Comparison of ENCODE assay signal across 8 cellular contexts in genomic region chr6:36598739-36599318, GRCh38. TPM values are rescaled to one million over a fixed set of nuclear protein-coding genes. Genes with fewer than 3 reads are reported as not detected.
DNase-seq lines count a peak whose midpoint lies in the region; ATAC-seq and TF ChIP-seq lines count a peak whose summit lies in the region.

No MANE protein-coding gene starts in this region.

- peaks cover 22% of the 10 kb centered on the region for H3F3A ChIP-seq in OCI-LY1 (ENCODE audit: insufficient read depth, low read length)

- peaks cover 20% of the 10 kb centered on the region for H4K20me1 ChIP-seq in OCI-LY1 (ENCODE audit: insufficient read depth, low read length)
- H4K20me1 ChIP-seq in osteoblast (ENCODE audit: insufficient read depth, low read length): peaks cover 90% of the 10 kb centered on the region

- peaks cover 0 to 5% (median 2%) of the 10 kb centered on the region in 7 donors for H3K9me3 Mint-ChIP-seq in CD4-positive, CD25-positive, alpha-beta regulatory T cell
- H3K9me3 Mint-ChIP-seq in endodermal cell: peaks cover 2% of the 10 kb centered on the region

- H3K9ac ChIP-seq in OCI-LY1 (ENCODE audit: low read length) (no peak overlapping the region), endodermal cell (ENCODE audit: extremely low read depth, low read length, poor library complexity, severe bottlenecking) (peak overlapping the region; percentile 100)

- H3K4me2 ChIP-seq in OCI-LY1 (ENCODE audit: low read length) (peak overlapping the region; percentile 78; the same call in 1 of the 2 replicates), osteoblast (ENCODE audit: insufficient read depth, low read length) (peak overlapping the region; percentile 94)

- no peaks in the 10 kb centered on the region for H3K9me3 ChIP-seq in CD4-positive, CD25-positive, alpha-beta regulatory T cell (ENCODE audit: control insufficient read depth in 2 of 2, low read length in 2 of 2)
- H3K9me3 ChIP-seq in OCI-LY1 (ENCODE audit: low read length) (no peaks in the 10 kb centered on the region), endodermal cell (ENCODE audit: control insufficient read depth, low read length) (no peaks in the 10 kb centered on the region), osteoblast (ENCODE audit: low read depth, low read length) (no peaks in the 10 kb centered on the region)

- peak overlapping the region; percentile 98 for H3K27ac ChIP-seq in CD4-positive, CD25-positive, alpha-beta regulatory T cell (ENCODE audit: insufficient read depth, low read length, poor library complexity, severe bottlenecking)
- H3K27ac ChIP-seq in OCI-LY1 (ENCODE audit: low read depth, low read length, poor library complexity, severe bottlenecking) (no peak overlapping the region), endodermal cell (ENCODE audit: low read depth, low read length) (no peak overlapping the region), osteoblast (ENCODE audit: low read depth, low read length) (peak overlapping the region; percentile 43)

- peaks cover 74% of the 10 kb centered on the region for H3K36me3 ChIP-seq in CD4-positive, CD25-positive, alpha-beta regulatory T cell (ENCODE audit: control insufficient read depth, insufficient read depth, low read length)
- H3K36me3 ChIP-seq in OCI-LY1 (ENCODE audit: insufficient read depth, low read length) (peaks cover 93% of the 10 kb centered on the region), endodermal cell (ENCODE audit: control insufficient read depth, insufficient read depth, low read length) (peaks cover 89% of the 10 kb centered on the region), osteoblast (ENCODE audit: insufficient read depth, low read length) (peaks cover 77% of the 10 kb centered on the region)

- H2AFZ ChIP-seq in OCI-LY1 (ENCODE audit: low read length): no peak overlapping the region
- no peak overlapping the region for H2AFZ ChIP-seq in osteoblast (ENCODE audit: low read length)

- H3K27me3 ChIP-seq in CD4-positive, CD25-positive, alpha-beta regulatory T cell (ENCODE audit: control insufficient read depth, insufficient read depth, low read length): no peaks in the 10 kb centered on the region
- H3K27me3 ChIP-seq in OCI-LY1 (ENCODE audit: insufficient read depth, low read length) (no peaks in the 10 kb centered on the region), endodermal cell (ENCODE audit: control insufficient read depth, insufficient read depth, low read length, poor library complexity, severe bottlenecking) (no peaks in the 10 kb centered on the region), osteoblast (ENCODE audit: insufficient read depth, low read length) (no peaks in the 10 kb centered on the region)

- no peak for ATAC-seq in CD4-positive, CD25-positive, alpha-beta regulatory T cell (ENCODE audit: low read depth in 2 of 2)

- peak overlapping the region; percentile 94 to 98 (median 95) for H3K4me3 Mint-ChIP-seq in CD4-positive, CD25-positive, alpha-beta regulatory T cell
- peak overlapping the region; percentile 91 for H3K4me3 Mint-ChIP-seq in endodermal cell

- H3K79me2 ChIP-seq in OCI-LY1 (ENCODE audit: insufficient read depth, low read length) (peaks cover 80% of the 10 kb centered on the region), osteoblast (ENCODE audit: insufficient read depth, low read length) (peaks cover 97% of the 10 kb centered on the region)

- 83 to 88% methylated on average over 9 to 11 of the region's 11 CpGs for WGBS in endodermal cell (ENCODE audit: insufficient coverage in 1 of 2, insufficient read length in 1 of 2), 2 experiments

- peaks cover 78% of the 10 kb centered on the region for H3K36me3 Mint-ChIP-seq in CD4-positive, CD25-positive, alpha-beta regulatory T cell
- peaks cover 94% of the 10 kb centered on the region for H3K36me3 Mint-ChIP-seq in endodermal cell (ENCODE audit: low read depth)

- no peak for DNase-seq in CD4-positive, CD25-positive, alpha-beta regulatory T cell
- DNase-seq in endodermal cell (no peak), osteoblast (ENCODE audit: insufficient read length, low spot score, missing footprints) (peak; percentile 25), NOMO-1 treated with dmso at 0.1 percent for 144 hours (lab: John Stamatoyannopoulos, UW; ENCODE audit: unreplicated experiment) (no peak), NCI-H187 (lab: John Stamatoyannopoulos, UW) (no peak), SKM-1 treated with dmso at 0.1 percent for 144 hours (lab: John Stamatoyannopoulos, UW; ENCODE audit: unreplicated experiment) (no peak), KG1 (lab: John Stamatoyannopoulos, UW) (no peak)

- no peaks in the 10 kb centered on the region for H3K9me2 ChIP-seq in OCI-LY1 (ENCODE audit: low read depth, low read length)

- H3K27me3 Mint-ChIP-seq in CD4-positive, CD25-positive, alpha-beta regulatory T cell: peaks cover 6% of the 10 kb centered on the region
- no peaks in the 10 kb centered on the region for H3K27me3 Mint-ChIP-seq in endodermal cell (ENCODE audit: insufficient read depth)

- no peak for TF ChIP-seq CTCF in OCI-LY1 (IDR thresholded peaks at IDR 0.05; ENCODE audit: low read length)
- no peak for TF ChIP-seq CTCF in endodermal cell (conservative IDR thresholded peaks at IDR 0.05)
- no peak for TF ChIP-seq CTCF in osteoblast (IDR thresholded peaks at IDR 0.05; ENCODE audit: extremely low read depth, low read depth, low read length)

- H3K4me1 ChIP-seq in CD4-positive, CD25-positive, alpha-beta regulatory T cell (ENCODE audit: control insufficient read depth, insufficient read depth, low read length, poor library complexity, severe bottlenecking): peaks cover 74% of the 10 kb centered on the region
- H3K4me1 ChIP-seq in OCI-LY1 (ENCODE audit: insufficient read depth, low read length, severe bottlenecking) (peaks cover 56% of the 10 kb centered on the region), endodermal cell (ENCODE audit: control insufficient read depth, insufficient read depth, low read length) (peaks cover 5% of the 10 kb centered on the region), osteoblast (ENCODE audit: insufficient read depth, low read length) (peaks cover 57% of the 10 kb centered on the region)

- peak overlapping the region; percentile 89 to 98 (median 91) for H3K27ac Mint-ChIP-seq in CD4-positive, CD25-positive, alpha-beta regulatory T cell
- H3K27ac Mint-ChIP-seq in endodermal cell: peak overlapping the region; percentile 89

- peak overlapping the region; percentile 100 for H3K4me3 ChIP-seq in CD4-positive, CD25-positive, alpha-beta regulatory T cell (ENCODE audit: low read depth, low read length)
- H3K4me3 ChIP-seq in OCI-LY1 (ENCODE audit: low read depth, low read length, poor library complexity, severe bottlenecking): no peak overlapping the region
- H3K4me3 ChIP-seq in endodermal cell (ENCODE audit: low read length): peak overlapping the region; percentile 96
- peak overlapping the region; percentile 95 for H3K4me3 ChIP-seq in osteoblast (ENCODE audit: insufficient read depth, low read length)

- peaks cover 29 to 72% (median 56%) of the 10 kb centered on the region in 4 donors for H3K4me1 Mint-ChIP-seq in CD4-positive, CD25-positive, alpha-beta regulatory T cell
- peaks cover 28% of the 10 kb centered on the region for H3K4me1 Mint-ChIP-seq in endodermal cell

RNA-seq across cellular contexts. Expression of gene SRSF3, which starts 4.7 kb away (rescaled TPM):
- 731 TPM for total RNA-seq in CD4-positive, CD25-positive, alpha-beta regulatory T cell
- polyA plus RNA-seq in CD4-positive, CD25-positive, alpha-beta regulatory T cell: 100 to 1,000 TPM; 398 to 433 (median 407) TPM
- total RNA-seq in endodermal cell: 100 to 1,000 TPM; 493 to 536 TPM
- polyA plus RNA-seq in endodermal cell (2013, experiment 1 of 2): 582 TPM
- 506 TPM for polyA plus RNA-seq in endodermal cell (2013, experiment 2 of 2)
- 236 and 289 TPM in 2 replicates for total RNA-seq in osteoblast

RNA-seq across cellular contexts. Expression of gene STK38, which starts 51.5 kb away (rescaled TPM):
- total RNA-seq in CD4-positive, CD25-positive, alpha-beta regulatory T cell: 106 TPM
- 100 to 1,000 TPM in 3 of 4 donors, 10 to 100 TPM in 1; 92.8 to 126 (median 113) TPM for polyA plus RNA-seq in CD4-positive, CD25-positive, alpha-beta regulatory T cell
- total RNA-seq in endodermal cell (10 to 100 TPM; 35.2 to 38.3 TPM), osteoblast (41.5 and 48.1 TPM in 2 replicates)
- polyA plus RNA-seq in endodermal cell (2013, experiment 1 of 2): 29.6 TPM
- polyA plus RNA-seq in endodermal cell (2013, experiment 2 of 2): 28.6 TPM

Comparison
In these comparisons a context has a peak if more than half of its experiments do, and no peak if none do; other contexts are left out.
1. H3K27ac ChIP-seq: peak in CD4-positive, CD25-positive, alpha-beta regulatory T cell (single experiment) and osteoblast (single experiment); none in OCI-LY1 (single experiment) and endodermal cell (single experiment).